Comparison of ENCODE assay signal across 2 cellular contexts in the genomic region with DNA sequence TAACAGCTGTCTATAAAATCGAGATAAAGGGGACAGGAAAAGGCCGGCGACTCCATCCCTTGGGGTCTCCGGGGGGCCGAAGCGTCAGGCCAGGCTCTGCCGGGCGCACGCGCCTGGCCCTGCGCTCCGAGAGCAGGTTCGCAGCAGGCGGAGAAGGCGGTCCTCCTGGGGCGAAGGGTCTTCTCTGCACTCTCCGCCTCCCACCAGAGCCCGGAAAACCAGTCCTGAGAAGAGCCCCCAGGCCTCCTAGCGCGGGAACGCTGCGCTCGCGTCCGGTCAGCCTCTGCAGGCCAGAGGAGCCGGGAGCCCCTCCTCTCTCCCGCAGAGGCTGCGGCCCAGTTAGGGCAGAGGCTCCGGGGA.
TF ChIP-seq lines count a peak whose summit lies in the region.

No MANE protein-coding gene starts in this region.

TF ChIP-seq in SK-N-SH, 30 proteins besides CTCF, POLR2A, EP300 and RAD21:
- TF ChIP-seq MXI1 (IDR thresholded peaks at IDR 0.05; ENCODE audit: low read depth, low read length) (no peak), RCOR1 (IDR thresholded peaks at IDR 0.05; ENCODE audit: low read length) (no peak), FOXM1 (IDR thresholded peaks at IDR 0.05; ENCODE audit: low read depth) (no peak)

TF ChIP-seq in SK-N-SH treated with all-trans-retinoic acid at 6 μM for 48 hours, 23 proteins besides CTCF, POLR2A, EP300 and RAD21:
- no peak for TF ChIP-seq ISL1 (CRISPR knock-in tag; IDR thresholded peaks at IDR 0.05)
- TF ChIP-seq OSR1 (CRISPR knock-in tag; IDR thresholded peaks at IDR 0.05): no peak
- no peak for TF ChIP-seq RARB (CRISPR knock-in tag; IDR thresholded peaks at IDR 0.05)
- TF ChIP-seq ZNF8 (CRISPR knock-in tag; IDR thresholded peaks at IDR 0.05): no peak
- no peak for TF ChIP-seq ZNF70 (CRISPR knock-in tag; IDR thresholded peaks at IDR 0.05)
